Comparison of ENCODE assay signal across 1 cellular context in genomic region chr10:79542619-79543018, GRCh38.
TF ChIP-seq lines count a peak whose summit lies in the region.

No MANE protein-coding gene starts in this region.

TF ChIP-seq in SK-N-SH treated with all-trans-retinoic acid at 6 μM for 48 hours, 23 proteins besides CTCF, POLR2A, EP300 and RAD21 (continued from another document):
- no peak for TF ChIP-seq TSHZ2 (CRISPR knock-in tag; IDR thresholded peaks at IDR 0.05)
- TF ChIP-seq TCF4 (CRISPR knock-in tag; IDR thresholded peaks at IDR 0.05; ENCODE audit: borderline replicate concordance), result no peak
